Comparison of ENCODE assay signal across 1 cellular context in the genomic region with DNA sequence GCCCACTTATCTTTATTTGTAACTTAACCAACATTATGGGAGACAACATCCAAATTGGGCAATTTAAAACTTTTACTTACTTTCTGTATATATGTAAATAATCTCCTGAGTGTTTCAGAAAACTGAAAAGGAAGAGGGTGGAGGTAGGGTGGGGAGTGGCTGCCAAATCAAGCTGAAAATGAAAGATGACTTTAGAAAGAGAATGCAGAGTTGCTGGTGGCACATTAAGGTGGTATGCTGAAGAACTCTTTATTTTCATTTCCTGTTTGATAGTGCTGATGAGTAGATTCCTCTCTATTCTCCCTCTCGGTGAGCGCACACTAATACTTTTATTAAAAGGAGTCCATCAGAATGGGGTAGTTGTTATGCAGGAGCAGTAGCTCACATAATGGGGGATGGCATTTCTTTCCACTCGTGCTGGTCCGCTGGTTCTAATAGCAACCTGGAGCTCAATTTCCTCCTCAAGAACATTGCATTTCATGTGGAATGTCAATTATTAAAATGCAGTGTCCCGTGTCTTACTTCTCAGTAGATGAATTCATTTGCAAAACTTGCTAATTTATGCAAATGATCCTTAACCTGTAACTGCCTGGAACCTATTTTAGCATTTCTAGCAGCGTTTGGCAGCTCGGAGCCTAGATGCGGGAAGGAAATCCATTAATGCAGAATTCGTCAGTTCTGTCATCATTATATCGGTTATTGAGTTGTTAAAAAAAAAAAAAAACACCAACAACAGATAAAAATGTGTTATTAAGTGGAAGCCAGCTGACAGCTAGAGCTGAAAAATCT.
TF ChIP-seq lines count a peak whose summit lies in the region.

No MANE protein-coding gene starts in this region.

TF ChIP-seq in neural cell, 6 proteins besides CTCF, POLR2A, EP300 and RAD21 (continued from another document):
- TF ChIP-seq, protein P1, sequence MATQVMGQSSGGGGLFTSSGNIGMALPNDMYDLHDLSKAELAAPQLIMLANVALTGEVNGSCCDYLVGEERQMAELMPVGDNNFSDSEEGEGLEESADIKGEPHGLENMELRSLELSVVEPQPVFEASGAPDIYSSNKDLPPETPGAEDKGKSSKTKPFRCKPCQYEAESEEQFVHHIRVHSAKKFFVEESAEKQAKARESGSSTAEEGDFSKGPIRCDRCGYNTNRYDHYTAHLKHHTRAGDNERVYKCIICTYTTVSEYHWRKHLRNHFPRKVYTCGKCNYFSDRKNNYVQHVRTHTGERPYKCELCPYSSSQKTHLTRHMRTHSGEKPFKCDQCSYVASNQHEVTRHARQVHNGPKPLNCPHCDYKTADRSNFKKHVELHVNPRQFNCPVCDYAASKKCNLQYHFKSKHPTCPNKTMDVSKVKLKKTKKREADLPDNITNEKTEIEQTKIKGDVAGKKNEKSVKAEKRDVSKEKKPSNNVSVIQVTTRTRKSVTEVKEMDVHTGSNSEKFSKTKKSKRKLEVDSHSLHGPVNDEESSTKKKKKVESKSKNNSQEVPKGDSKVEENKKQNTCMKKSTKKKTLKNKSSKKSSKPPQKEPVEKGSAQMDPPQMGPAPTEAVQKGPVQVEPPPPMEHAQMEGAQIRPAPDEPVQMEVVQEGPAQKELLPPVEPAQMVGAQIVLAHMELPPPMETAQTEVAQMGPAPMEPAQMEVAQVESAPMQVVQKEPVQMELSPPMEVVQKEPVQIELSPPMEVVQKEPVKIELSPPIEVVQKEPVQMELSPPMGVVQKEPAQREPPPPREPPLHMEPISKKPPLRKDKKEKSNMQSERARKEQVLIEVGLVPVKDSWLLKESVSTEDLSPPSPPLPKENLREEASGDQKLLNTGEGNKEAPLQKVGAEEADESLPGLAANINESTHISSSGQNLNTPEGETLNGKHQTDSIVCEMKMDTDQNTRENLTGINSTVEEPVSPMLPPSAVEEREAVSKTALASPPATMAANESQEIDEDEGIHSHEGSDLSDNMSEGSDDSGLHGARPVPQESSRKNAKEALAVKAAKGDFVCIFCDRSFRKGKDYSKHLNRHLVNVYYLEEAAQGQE (IDR thresholded peaks at IDR 0.05; ENCODE audit: borderline replicate concordance), result no peak
- TF ChIP-seq MXI1 (conservative IDR thresholded peaks at IDR 0.05; ENCODE audit: poor library complexity, severe bottlenecking) (no peak), EZH2 (IDR thresholded peaks at IDR 0.05; ENCODE audit: borderline replicate concordance, insufficient read depth, low read length, poor library complexity, severe bottlenecking) (no peak)
